In the genomic region with DNA sequence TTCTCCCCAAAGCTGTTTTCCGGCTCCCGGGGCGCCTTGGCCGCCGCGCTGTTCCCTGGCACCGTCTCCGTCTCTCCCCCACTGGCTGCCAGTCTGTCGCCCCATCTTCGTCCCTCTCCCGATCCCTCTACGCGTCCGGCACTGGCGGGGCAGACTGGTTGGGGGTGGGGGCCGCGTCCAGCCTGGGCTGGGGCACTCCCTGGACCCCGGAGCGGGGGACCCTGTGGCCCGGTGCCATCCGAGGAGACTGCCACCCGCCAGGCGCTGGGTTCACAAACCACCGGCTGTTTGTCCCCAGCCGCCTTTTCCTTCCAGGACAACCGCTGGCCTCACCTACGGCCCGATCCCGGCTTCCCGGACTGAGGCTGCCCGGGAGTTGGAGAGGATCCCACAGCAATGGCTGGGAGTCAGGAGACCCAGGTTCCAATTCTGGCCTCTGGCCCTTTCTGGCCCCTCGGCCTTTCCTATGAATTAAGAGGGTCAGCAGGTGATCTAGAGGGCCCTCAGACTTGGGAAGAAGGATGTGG, we compare ENCODE assay signal across 11 cellular contexts. TPM values are rescaled to one million over a fixed set of nuclear protein-coding genes. Genes with fewer than 3 reads are reported as not detected.
DNase-seq lines count a peak whose midpoint lies in the region; ATAC-seq, FAIRE-seq and TF ChIP-seq lines count a peak whose summit lies in the region.
"Had no signal": no experiment of that assay in that cellular context is flagged by ENCODE, and none has a peak within 500 bp of the region (broad histone marks: within the 10 kb centered on the region; RNA-seq: fewer than 3 reads in every experiment).

No MANE protein-coding gene starts in this region.

- peaks cover 76% of the 10 kb centered on the region for H3K27me3 Mint-ChIP-seq in mesothelial cell of epicardium (ENCODE audit: low read depth)
- peaks cover 37 to 40% of the 10 kb centered on the region in 2 donors for H3K27me3 Mint-ChIP-seq in natural killer cell treated with Interleukin-12 subunit alpha and Interleukin-12 subunit beta and Interleukin-15 and Interleukin-18, amount 100 ng/mL, for 72 hours

- peaks cover 19% of the 10 kb centered on the region for H3K4me1 Mint-ChIP-seq in mesothelial cell of epicardium
- peaks cover 0 to 11% of the 10 kb centered on the region in 2 donors for H3K4me1 Mint-ChIP-seq in natural killer cell treated with Interleukin-12 subunit alpha and Interleukin-12 subunit beta and Interleukin-15 and Interleukin-18, amount 100 ng/mL, for 72 hours (ENCODE audit: low read depth in 2 of 2)

- no peak overlapping the region for H3K4me3 Mint-ChIP-seq in mesothelial cell of epicardium
- no peak overlapping the region for H3K4me3 Mint-ChIP-seq in natural killer cell treated with Interleukin-12 subunit alpha and Interleukin-12 subunit beta and Interleukin-15 and Interleukin-18, amount 100 ng/mL, for 72 hours
- H3K4me3 Mint-ChIP-seq: central memory CD8-positive, alpha-beta T cell had no signal

- intact Hi-C loops in ascending aorta (cut with DNase I): loop anchor here (2.0 to 5.0 kb wide), 2 partner anchors 73 to 168 kb away; no protein-coding TSS in a partner anchor
- intact Hi-C loops in kidney (cut with DNase I): no loop called here

- H3K9me3 ChIP-seq in ascending aorta (no peaks in the 10 kb centered on the region), kidney (ENCODE audit: control insufficient read depth in 1 of 2, low read length in 2 of 2) (no peaks in the 10 kb centered on the region)

- H3K4me1 ChIP-seq in ascending aorta (peaks cover 5 to 25% of the 10 kb centered on the region in 2 donors), kidney (ENCODE audit: control insufficient read depth in 1 of 2, insufficient read depth in 1 of 2, low read depth in 1 of 2, low read length in 2 of 2) (peaks cover 0 to 2% of the 10 kb centered on the region in 2 donors)

- no peaks in the 10 kb centered on the region for H3K9me3 Mint-ChIP-seq in mesothelial cell of epicardium
- H3K9me3 Mint-ChIP-seq in natural killer cell treated with Interleukin-12 subunit alpha and Interleukin-12 subunit beta and Interleukin-15 and Interleukin-18, amount 100 ng/mL, for 72 hours: no peaks in the 10 kb centered on the region
- H3K9me3 Mint-ChIP-seq: central memory CD8-positive, alpha-beta T cell had no signal

- H3K4me3 ChIP-seq in ascending aorta (peak overlapping the region; percentile 57 to 60), kidney (ENCODE audit: low read length in 2 of 2) (no peak overlapping the region)

- no peak for ATAC-seq in natural killer cell treated with Interleukin-12 subunit alpha and Interleukin-12 subunit beta and Interleukin-15 and Interleukin-18, amount 100 ng/mL, for 72 hours
- ATAC-seq in omental fat pad (ENCODE audit: low FRiP score): no peak

- no peak overlapping the region for H3K27ac ChIP-seq in ascending aorta
- H3K27ac ChIP-seq in kidney (ENCODE audit: low read depth in 2 of 2, low read length in 2 of 2): no peak overlapping the region

- no peak overlapping the region for H3K27ac Mint-ChIP-seq in mesothelial cell of epicardium
- no peak overlapping the region for H3K27ac Mint-ChIP-seq in natural killer cell treated with Interleukin-12 subunit alpha and Interleukin-12 subunit beta and Interleukin-15 and Interleukin-18, amount 100 ng/mL, for 72 hours

- H3K27me3 ChIP-seq in ascending aorta: peaks cover 39% of the 10 kb centered on the region

- TF ChIP-seq CTCF in ascending aorta (IDR thresholded peaks at IDR 0.05): no peak
- no peak for TF ChIP-seq CTCF in kidney (IDR thresholded peaks at IDR 0.05; ENCODE audit: borderline replicate concordance, extremely low read depth, insufficient read depth)
- TF ChIP-seq CTCF in mesothelial cell of epicardium (IDR thresholded peaks at IDR 0.05; ENCODE audit: unreplicated experiment): no peak
- TF ChIP-seq CTCF in omental fat pad (IDR thresholded peaks at IDR 0.05): no peak

- no peak overlapping the region for H3K9ac ChIP-seq in kidney (ENCODE audit: low read length in 2 of 2)

- DNase-seq in stimulated activated CD4-positive, alpha-beta T cell treated with anti-CD3 and anti-CD28 coated beads, Interleukin-15, amount 100 ng/mL, for 24 hours: peak; percentile 12
- no peak for DNase-seq in stimulated activated CD4-positive, alpha-beta T cell treated with anti-CD3 and anti-CD28 coated beads, Interleukin-4, amount 100 ng/mL, for 1 hour
- DNase-seq in ascending aorta (ENCODE audit: low spot score in 2 of 2) (no peak), kidney (peak; percentile 72), mesothelial cell of epicardium (ENCODE audit: low spot score in 2 of 2, unreplicated experiment in 2 of 2) (no peak), DMS79 treated with DMSO at 0.1 percent for 48 hours (lab: John Stamatoyannopoulos, UW) (no peak), omental fat pad (ENCODE audit: low spot score) (no peak)
- no peak for DNase-seq in natural killer cell treated with Interleukin-12 subunit alpha and Interleukin-12 subunit beta and Interleukin-15 and Interleukin-18, amount 100 ng/mL, for 72 hours (ENCODE audit: low spot score)
- DNase-seq: activated CD4-positive, alpha-beta T cell treated with anti-CD3 and anti-CD28 coated beads for 4 hours had no signal

- no peaks in the 10 kb centered on the region for H3K36me3 Mint-ChIP-seq in mesothelial cell of epicardium
- no peaks in the 10 kb centered on the region for H3K36me3 Mint-ChIP-seq in natural killer cell treated with Interleukin-12 subunit alpha and Interleukin-12 subunit beta and Interleukin-15 and Interleukin-18, amount 100 ng/mL, for 72 hours
- H3K36me3 Mint-ChIP-seq: CD4-positive, CD25-positive, alpha-beta regulatory T cell had no signal

- no peak for FAIRE-seq in kidney (lab: Jason Lieb, UNC)

- no peaks in the 10 kb centered on the region for H3K36me3 ChIP-seq in ascending aorta
- no peaks in the 10 kb centered on the region for H3K36me3 ChIP-seq in kidney (ENCODE audit: control insufficient read depth in 1 of 2, insufficient read depth in 2 of 2, low read length in 2 of 2)

RNA-seq across cellular contexts. Expression of gene FIBCD1, which starts 1.0 kb away (rescaled TPM):
- not detected for total RNA-seq in ascending aorta
- 0.25 TPM for total RNA-seq in kidney
- polyA plus RNA-seq in kidney (ENCODE audit: insufficient read depth, low read depth, low replicate concordance): not detected
- 1.5 to 2.2 TPM (median 1.8 TPM) in 3 replicates for total RNA-seq in mesothelial cell of epicardium
- total RNA-seq in natural killer cell treated with Interleukin-12 subunit alpha and Interleukin-12 subunit beta and Interleukin-15 and Interleukin-18, amount 100 ng/mL, for 72 hours: not detected
- 1 to 10 TPM in 1 of 4 donors, not detected in 3; 1.6 TPM for total RNA-seq in omental fat pad
- total RNA-seq: CD4-positive, CD25-positive, alpha-beta regulatory T cell had no signal
- polyA plus RNA-seq: CD4-positive, CD25-positive, alpha-beta regulatory T cell had no signal

RNA-seq across cellular contexts. Expression of gene QRFP, which starts 43.5 kb away (rescaled TPM):
- not detected for total RNA-seq in ascending aorta
- total RNA-seq in kidney: not detected
- not detected for polyA plus RNA-seq in kidney (ENCODE audit: insufficient read depth, low read depth, low replicate concordance)
- not detected in 3 replicates for total RNA-seq in mesothelial cell of epicardium
- total RNA-seq in natural killer cell treated with Interleukin-12 subunit alpha and Interleukin-12 subunit beta and Interleukin-15 and Interleukin-18, amount 100 ng/mL, for 72 hours: not detected
- total RNA-seq in omental fat pad: not detected
- total RNA-seq: CD4-positive, CD25-positive, alpha-beta regulatory T cell had no signal
- polyA plus RNA-seq: CD4-positive, CD25-positive, alpha-beta regulatory T cell had no signal

Comparison
In these comparisons a context has a peak if more than half of its experiments do, and no peak if none do; other contexts are left out.
1. DNase-seq: peak in stimulated activated CD4-positive, alpha-beta T cell treated with anti-CD3 and anti-CD28 coated beads, Interleukin-15, amount 100 ng/mL, for 24 hours (single experiment) and kidney (single experiment); none in stimulated activated CD4-positive, alpha-beta T cell treated with anti-CD3 and anti-CD28 coated beads, Interleukin-4, amount 100 ng/mL, for 1 hour (single experiment), ascending aorta (0 of 2), mesothelial cell of epicardium (0 of 2), natural killer cell treated with Interleukin-12 subunit alpha and Interleukin-12 subunit beta and Interleukin-15 and Interleukin-18, amount 100 ng/mL, for 72 hours (single experiment), DMS79 treated with DMSO at 0.1 percent for 48 hours (single experiment) and omental fat pad (single experiment).
2. H3K4me3 ChIP-seq: peak in ascending aorta (2 of 2); none in kidney (0 of 2).